In genomic region chr22:42662114-42663021, GRCh38 we compare ENCODE assay signal across 8 cellular contexts. TPM values are rescaled to one million over a fixed set of nuclear protein-coding genes. Genes with fewer than 3 reads are reported as not detected.
DNase-seq lines count a peak whose midpoint lies in the region; ATAC-seq and TF ChIP-seq lines count a peak whose summit lies in the region.

No MANE protein-coding gene starts in this region.

- H3K36me3 ChIP-seq in ectodermal cell (ENCODE audit: control insufficient read depth, insufficient read depth, low read length) = no peaks in the 10 kb centered on the region

- WGBS in ectodermal cell, 2 experiments = 13% methylated on average over 74 of the region's 74 CpGs

- DNase-seq in AG09309 (ENCODE audit: low read depth) = no peak
- DNase-seq in NCI-H2171 treated with DMSO at 0.1 percent for 48 hours (lab: John Stamatoyannopoulos, UW) = peak; percentile 80
- peak; percentile 74 to 77 for DNase-seq in activated CD4-positive, alpha-beta T cell treated with anti-CD3 and anti-CD28 coated beads, Interleukin-2, amount 50 U/mL, for 4 hours
- DNase-seq in medulla oblongata (ENCODE audit: extremely low spot score) = peak; percentile 79
- DNase-seq in stimulated activated CD4-positive, alpha-beta T cell treated with anti-CD3 and anti-CD28 coated beads, TNF-alpha, amount 100 ng/mL, for 48 hours (ENCODE audit: low read depth in 3 of 3) = peak; percentile 56 to 79 (median 75)

- H3K9me3 ChIP-seq in ectodermal cell (ENCODE audit: control insufficient read depth, low read length) = no peaks in the 10 kb centered on the region

- ATAC-seq in GM18907 (IDR thresholded peaks at IDR 0.05; ENCODE audit: unreplicated experiment) (peak; percentile 42), HG03097 (IDR thresholded peaks at IDR 0.05; ENCODE audit: low FRiP score, unreplicated experiment) (no peak)

- peak overlapping the region; percentile 75 for H3K4me3 ChIP-seq in AG09309 (ENCODE audit: control insufficient read depth, low read depth, low read length)
- peak overlapping the region; percentile 49 for H3K4me3 ChIP-seq in ectodermal cell (ENCODE audit: insufficient read depth, low read depth, low read length)

- no peaks in the 10 kb centered on the region for H3K4me1 ChIP-seq in ectodermal cell (ENCODE audit: control insufficient read depth, insufficient read depth, low read length)

- H3K27me3 ChIP-seq in ectodermal cell (ENCODE audit: control insufficient read depth, insufficient read depth, low read length, poor library complexity, severe bottlenecking) = peaks cover 17% of the 10 kb centered on the region

- peak; percentile 82 for TF ChIP-seq CTCF in AG09309 (IDR thresholded peaks at IDR 0.05; ENCODE audit: control insufficient read depth, insufficient read depth, low read depth, low read length, missing control alignments)

- H3K27ac ChIP-seq in ectodermal cell (ENCODE audit: insufficient read depth, low read depth, low read length, poor library complexity, severe bottlenecking) = no peak overlapping the region

RNA-seq across cellular contexts. Expression of gene CYB5R3, which starts 13.2 kb away (rescaled TPM):
- 130 TPM for polyA plus RNA-seq in ectodermal cell (2013, experiment 1 of 4)
- polyA plus RNA-seq in ectodermal cell (2013, experiment 2 of 4) = 114 TPM
- 96.8 TPM for polyA plus RNA-seq in ectodermal cell (2013, experiment 3 of 4)
- 107 TPM for polyA plus RNA-seq in ectodermal cell (2013, experiment 4 of 4)

RNA-seq across cellular contexts. Expression of gene ATP5MGL, which starts 22.0 kb away (rescaled TPM):
- polyA plus RNA-seq in ectodermal cell (2013, experiment 1 of 4) = not detected
- not detected for polyA plus RNA-seq in ectodermal cell (2013, experiment 2 of 4)
- not detected for polyA plus RNA-seq in ectodermal cell (2013, experiment 3 of 4)
- polyA plus RNA-seq in ectodermal cell (2013, experiment 4 of 4) = 0.32 TPM

RNA-seq across cellular contexts. Expression of gene POLDIP3, which starts 47.7 kb away (rescaled TPM):
- 112 TPM for polyA plus RNA-seq in ectodermal cell (2013, experiment 1 of 4)
- 102 TPM for polyA plus RNA-seq in ectodermal cell (2013, experiment 2 of 4)
- 84.2 TPM for polyA plus RNA-seq in ectodermal cell (2013, experiment 3 of 4)
- polyA plus RNA-seq in ectodermal cell (2013, experiment 4 of 4) = 88.5 TPM

RNA-seq across cellular contexts. Expression of gene A4GALT, which starts 58.3 kb away (rescaled TPM):
- polyA plus RNA-seq in ectodermal cell (2013, experiment 1 of 4) = 12.4 TPM
- 16.0 TPM for polyA plus RNA-seq in ectodermal cell (2013, experiment 2 of 4)
- 12.2 TPM for polyA plus RNA-seq in ectodermal cell (2013, experiment 3 of 4)
- 14.3 TPM for polyA plus RNA-seq in ectodermal cell (2013, experiment 4 of 4)
